In genomic region chr17:58986005-58986404, GRCh38 we compare ENCODE assay signal across 24 cellular contexts.
"Had no signal": no experiment of that assay in that cellular context is flagged by ENCODE, and none has a peak within 500 bp of the region (broad histone marks: within the 10 kb centered on the region; RNA-seq: fewer than 3 reads in every experiment).

No MANE protein-coding gene starts in this region.

- H3K9me3 ChIP-seq: esophagus muscularis mucosa, right lobe of liver, tibial artery, uterus had no signal

- H3K4me3 Mint-ChIP-seq: activated naive CD4-positive, alpha-beta T cell treated with anti-CD3 and anti-CD28 coated beads, Interleukin-2, amount 10 ng/mL, durations not matched to agents 7 days and 5 days; immature natural killer cell; naive thymus-derived CD4-positive, alpha-beta T cell had no signal

- DNase-seq: activated CD4-positive, alpha-beta T cell treated with anti-CD3 and anti-CD28 coated beads for 1 hour; activated CD8-positive, alpha-beta memory T cell treated with anti-CD3 and anti-CD28 coated beads for 24 hours; activated CD8-positive, alpha-beta memory T cell treated with anti-CD3 and anti-CD28 coated beads, Interleukin-2, amount 50 U/mL, for 48 hours; activated naive CD4-positive, alpha-beta T cell treated with anti-CD3 and anti-CD28 coated beads, Interleukin-2, amount 10 ng/mL, durations not matched to agents 7 days and 5 days; aorta; cerebellar nuclear complex; effector CD8-positive, alpha-beta T cell; heart right ventricle; immature natural killer cell; left cardiac atrium; naive thymus-derived CD4-positive, alpha-beta T cell; right lobe of liver; small intestine; stimulated activated naive CD8-positive, alpha-beta T cell treated with anti-CD3 and anti-CD28 coated beads, Interleukin-15, Interleukin-2, amounts not matched to agents 100 U/mL and 50 U/mL, for 24 hours; substantia nigra; SW 1271; T-helper 2 cell; tibial artery; uterus; WERI-Rb-1 had no signal

- H3K27ac ChIP-seq: esophagus muscularis mucosa, heart right ventricle, parathyroid adenoma, right lobe of liver, tibial artery, uterus, WERI-Rb-1 had no signal

- H3K4me3 ChIP-seq: esophagus muscularis mucosa, heart right ventricle, right lobe of liver, tibial artery, uterus had no signal

- H3K4me1 ChIP-seq: esophagus muscularis mucosa, parathyroid adenoma, tibial artery, uterus had no signal

- H3K4me1 Mint-ChIP-seq: activated naive CD4-positive, alpha-beta T cell treated with anti-CD3 and anti-CD28 coated beads, Interleukin-2, amount 10 ng/mL, durations not matched to agents 7 days and 5 days; immature natural killer cell; naive thymus-derived CD4-positive, alpha-beta T cell had no signal

- H3K36me3 ChIP-seq: esophagus muscularis mucosa, right lobe of liver, tibial artery, uterus had no signal

- H3K9me3 Mint-ChIP-seq: activated naive CD4-positive, alpha-beta T cell treated with anti-CD3 and anti-CD28 coated beads, Interleukin-2, amount 10 ng/mL, durations not matched to agents 7 days and 5 days; activated T-helper 2 cell treated with anti-CD3 and anti-CD28 coated beads, Interferon-gamma antibody, Interleukin-2, Interleukin-4, amounts not matched to agents 10 μg/mL and 5 μg/mL and 100 μg/mL, durations not matched to agents 14 hours and 24 hours and 36 hours; immature natural killer cell; naive thymus-derived CD4-positive, alpha-beta T cell had no signal

- ATAC-seq: heart right ventricle; left cardiac atrium; naive thymus-derived CD4-positive, alpha-beta T cell; stimulated activated naive CD8-positive, alpha-beta T cell treated with anti-CD3 and anti-CD28 coated beads, Interleukin-15, Interleukin-2, amounts not matched to agents 100 U/mL and 50 U/mL, for 24 hours had no signal

- FAIRE-seq: bronchial epithelial cell, small intestine had no signal

- H3K27ac Mint-ChIP-seq: activated naive CD4-positive, alpha-beta T cell treated with anti-CD3 and anti-CD28 coated beads, Interleukin-2, amount 10 ng/mL, durations not matched to agents 7 days and 5 days; activated T-helper 2 cell treated with anti-CD3 and anti-CD28 coated beads, Interferon-gamma antibody, Interleukin-2, Interleukin-4, amounts not matched to agents 10 μg/mL and 5 μg/mL and 100 μg/mL, durations not matched to agents 14 hours and 24 hours and 36 hours; immature natural killer cell had no signal

- H3K27me3 ChIP-seq: esophagus muscularis mucosa, heart right ventricle, right lobe of liver, tibial artery, uterus had no signal
